ENCODE assay signal across 31 cellular contexts in genomic region chr2:102149644-102150455, GRCh38. TPM values are rescaled to one million over a fixed set of nuclear protein-coding genes. Genes with fewer than 3 reads are reported as not detected.
DNase-seq lines count a peak whose midpoint lies in the region; ATAC-seq, FAIRE-seq and TF ChIP-seq lines count a peak whose summit lies in the region.
"Had no signal": no experiment of that assay in that cellular context is flagged by ENCODE, and none has a peak within 500 bp of the region (broad histone marks: within the 10 kb centered on the region; RNA-seq: fewer than 3 reads in every experiment).

No MANE protein-coding gene starts in this region.

- H3K79me1 ChIP-seq in H1 (ENCODE audit: low read depth, low read length), result no peaks in the 10 kb centered on the region

- TF ChIP-seq POLR2A in H1 (IDR thresholded peaks at IDR 0.05; ENCODE audit: control extremely low read depth in 1 of 2, low read depth in 2 of 2, low read length in 2 of 2), result no peak
- TF ChIP-seq POLR2A in transverse colon (IDR thresholded peaks at IDR 0.05), result no peak

- H3K36me3 ChIP-seq in H1 (ENCODE audit: control insufficient read depth in 2 of 4, insufficient read depth in 4 of 4, low read length in 3 of 4), result no peaks in the 10 kb centered on the region
- peaks cover 0 to 9% (median 0%) of the 10 kb centered on the region in 4 donors for H3K36me3 ChIP-seq in transverse colon

- POLR2A ChIA-PET in activated CD4-positive, alpha-beta memory T cell treated with anti-CD3 and anti-CD28 coated beads for 36 hours (lab: Charles Lee), result interaction anchor here (0.6 to 1.2 kb wide), 2 partner anchors 13 to 117 kb away, joined by 3 read pairs; no protein-coding TSS in a partner anchor
- POLR2A ChIA-PET in activated CD4-positive, alpha-beta memory T cell treated with anti-CD3 and anti-CD28 coated beads, Interleukin-2, amount 10 ng/mL, durations not matched to agents 7 days and 5 days (lab: Charles Lee), result no interaction called here
- POLR2A ChIA-PET in H1 (lab: Charles Lee; ENCODE audit: partially characterized antibody), result no interaction called here

- H4K5ac ChIP-seq in H1 (ENCODE audit: insufficient read length, low read depth, low read length), result no peak overlapping the region

- H3K9ac ChIP-seq in H1 (replicated peaks in 1 of 4; ENCODE audit: extremely low read depth in 1 of 4, low read depth in 3 of 4, low read length in 3 of 4), result no peak overlapping the region
- H3K9ac ChIP-seq: parathyroid adenoma had no signal

- no peak for ATAC-seq in stimulated activated naive CD8-positive, alpha-beta T cell treated with anti-CD3 and anti-CD28 coated beads, Interleukin-15, Interleukin-2, amounts not matched to agents 100 U/mL and 50 U/mL, for 24 hours
- ATAC-seq: activated T-cell treated with anti-CD3 and anti-CD28 coated beads, Interleukin-2, amount 50 U/mL, for 72 hours; gastrocnemius medialis; lower lobe of right lung had no signal

- peaks cover 77% of the 10 kb centered on the region for H3K36me3 Mint-ChIP-seq in activated CD4-positive, alpha-beta memory T cell treated with anti-CD3 and anti-CD28 coated beads for 36 hours
- H3K36me3 Mint-ChIP-seq in activated CD4-positive, alpha-beta memory T cell treated with anti-CD3 and anti-CD28 coated beads, Interleukin-2, amount 10 ng/mL, durations not matched to agents 7 days and 5 days (ENCODE audit: low read depth), result peaks cover 29% of the 10 kb centered on the region

- no peak overlapping the region for H3K18ac ChIP-seq in H1 (ENCODE audit: extremely low read depth, low read length)

- TF ChIP-seq CTCF in H1 (IDR thresholded peaks at IDR 0.05; ENCODE audit: control extremely low read depth in 1 of 3, insufficient read depth in 1 of 3, low read depth in 1 of 3, low read length in 3 of 3) (no peak), transverse colon (IDR thresholded peaks at IDR 0.05) (no peak)

- H3K79me2 ChIP-seq in H1 (ENCODE audit: control insufficient read depth in 1 of 2, insufficient read depth in 2 of 2, low read length in 2 of 2), result no peaks in the 10 kb centered on the region

- no peak for DNase-seq in activated CD4-positive, alpha-beta memory T cell treated with anti-CD3 and anti-CD28 coated beads for 36 hours
- no peak for DNase-seq in activated CD4-positive, alpha-beta memory T cell treated with anti-CD3 and anti-CD28 coated beads, Interleukin-2, amount 10 ng/mL, durations not matched to agents 7 days and 5 days
- DNase-seq in H1 (ENCODE audit: low read depth in 1 of 2, low spot score in 2 of 2) (no peak), lung microvascular endothelial cell (ENCODE audit: low read depth in 2 of 2) (peak; percentile 33 to 71), transverse colon (no peak), NCI-H345 treated with DMSO at 0.1 percent for 48 hours (lab: John Stamatoyannopoulos, UW; ENCODE audit: unreplicated experiment) (no peak)
- no peak for DNase-seq in stimulated activated naive CD8-positive, alpha-beta T cell treated with anti-CD3 and anti-CD28 coated beads, Interleukin-15, Interleukin-2, amounts not matched to agents 100 U/mL and 50 U/mL, for 24 hours
- DNase-seq in stimulated activated CD4-positive, alpha-beta T cell treated with anti-CD3 and anti-CD28 coated beads, Interleukin-4, amount 100 ng/mL, for 24 hours, result no peak
- DNase-seq: 8988T; activated CD4-positive, alpha-beta T cell treated with anti-CD3 and anti-CD28 coated beads, Interleukin-2, amount 50 U/mL, for 4 hours; activated naive CD4-positive, alpha-beta T cell; activated T-cell treated with anti-CD3 and anti-CD28 coated beads, Interleukin-2, amount 50 U/mL, for 72 hours; cerebellar nuclear complex; gastrocnemius medialis; H9; KG1; lower lobe of right lung; NCI-H1105 treated with DMSO at 0.1 percent for 48 hours; NCI-H187 treated with DMSO at 0.1 percent for 48 hours; NCI-H524 treated with DMSO at 0.1 percent for 48 hours; OCI-M1 had no signal

- H3K4me3 Mint-ChIP-seq in activated CD4-positive, alpha-beta memory T cell treated with anti-CD3 and anti-CD28 coated beads for 36 hours, result no peak overlapping the region
- no peak overlapping the region for H3K4me3 Mint-ChIP-seq in activated CD4-positive, alpha-beta memory T cell treated with anti-CD3 and anti-CD28 coated beads, Interleukin-2, amount 10 ng/mL, durations not matched to agents 7 days and 5 days
- H3K4me3 Mint-ChIP-seq: activated T-cell treated with anti-CD3 and anti-CD28 coated beads, Interleukin-2, amount 50 U/mL, for 72 hours; brain; CD14-positive monocyte; H9; neural crest cell; T-helper 1 cell treated with Interleukin-12 subunit alpha and Interleukin-12 subunit beta and Interleukin-4 antibody, amounts not matched to agents 30 μg/mL and 1 μg/mL, for 36 hours had no signal

- H3K9me3 ChIP-seq in H1 (ENCODE audit: insufficient read depth in 2 of 2, low read depth in 1 of 2, low read length in 1 of 2), result peaks cover 3 to 10% of the 10 kb centered on the region in 2 experiments; a peak in 2 of 4 replicates
- H3K9me3 ChIP-seq in transverse colon, result peaks cover 0 to 8% of the 10 kb centered on the region in 2 donors
- H3K9me3 ChIP-seq: gastrocnemius medialis had no signal

- no peak overlapping the region for H3K4me2 ChIP-seq in H1 (ENCODE audit: insufficient read depth in 1 of 2, low read depth in 2 of 2, low read length in 2 of 2)

- intact Hi-C loops in activated CD4-positive, alpha-beta memory T cell treated with anti-CD3 and anti-CD28 coated beads for 36 hours (cut with micrococcal nuclease), result no loop called here
- intact Hi-C loops in transverse colon (cut with DNase I; ENCODE audit: low total_unique reads), result loop anchor here (10.0 kb wide), 1 partner anchor 265 kb away; no protein-coding TSS in a partner anchor

- H2AK5ac ChIP-seq in H1 (ENCODE audit: low read depth, low read length), result no peak overlapping the region

- no peak overlapping the region for H2AFZ ChIP-seq in H1 (ENCODE audit: low read length)
- H2AFZ ChIP-seq: parathyroid adenoma had no signal

- no peak overlapping the region for H3K4ac ChIP-seq in H1 (replicated peaks; ENCODE audit: insufficient read length, low read depth, low read length)

- no peak for TF ChIP-seq RAD21 in H1 (IDR thresholded peaks at IDR 0.05 in 1 of 2, conservative IDR thresholded peaks at IDR 0.05 in 1 of 2; ENCODE audit: low read depth in 2 of 2, low read length in 2 of 2)

- no peak overlapping the region for H3K27ac ChIP-seq in H1 (ENCODE audit: low read depth, low read length)
- H3K27ac ChIP-seq in transverse colon, result peak overlapping the region in 3 of 4 donors; percentile 18 to 39 (median 36)
- H3K27ac ChIP-seq: lower lobe of right lung, parathyroid adenoma, RWPE1 had no signal

- H3K4me1 ChIP-seq in H1 (replicated peaks in 1 of 4; ENCODE audit: control insufficient read depth in 3 of 4, insufficient read depth in 4 of 4, low read length in 3 of 4) (peaks cover 0 to 4% (median 0%) of the 10 kb centered on the region in 4 experiments; a peak in 1 of 7 replicates), transverse colon (no peaks in the 10 kb centered on the region)

- no peaks in the 10 kb centered on the region for H4K20me1 ChIP-seq in H1 (replicated peaks in 1 of 2; ENCODE audit: control insufficient read depth in 1 of 2, insufficient read depth in 2 of 2, low read length in 2 of 2)

- no peak overlapping the region for H3K14ac ChIP-seq in H1 (ENCODE audit: insufficient read length)

- H3K4me3 ChIP-seq in H1 (ENCODE audit: extremely low read depth in 1 of 4, insufficient read depth in 2 of 4, low read depth in 3 of 4, low read length in 4 of 4) (no peak overlapping the region), transverse colon (no peak overlapping the region)
- H3K4me3 ChIP-seq: gastrocnemius medialis, lower lobe of right lung had no signal

- no peak overlapping the region for H2BK120ac ChIP-seq in H1 (replicated peaks; ENCODE audit: low read depth, low read length)

- no peak overlapping the region for H4K91ac ChIP-seq in H1 (replicated peaks; ENCODE audit: insufficient read length, low read length)

- H2BK12ac ChIP-seq in H1 (ENCODE audit: low read depth, low read length), result no peak overlapping the region

- in situ Hi-C loops in transverse colon (cut with MboI; ENCODE audit: low pct_ligation_motif_present in 1 of 4, low pct_unique_long_range_greater_than_20kb in 1 of 4, low sequenced_read_pairs in 3 of 4), result loop anchor here in 3 of 4 donors (10.0 to 25.0 kb wide), 3 partner anchors 113 to 138 kb away; no protein-coding TSS in a partner anchor

- peak overlapping the region; percentile 14 for H3K27ac Mint-ChIP-seq in activated CD4-positive, alpha-beta memory T cell treated with anti-CD3 and anti-CD28 coated beads for 36 hours
- H3K27ac Mint-ChIP-seq in activated CD4-positive, alpha-beta memory T cell treated with anti-CD3 and anti-CD28 coated beads, Interleukin-2, amount 10 ng/mL, durations not matched to agents 7 days and 5 days, result no peak overlapping the region
- H3K27ac Mint-ChIP-seq: activated T-cell treated with anti-CD3 and anti-CD28 coated beads, Interleukin-2, amount 50 U/mL, for 72 hours; brain; CD14-positive monocyte; H9; T-helper 1 cell treated with Interleukin-12 subunit alpha and Interleukin-12 subunit beta and Interleukin-4 antibody, amounts not matched to agents 30 μg/mL and 1 μg/mL, for 36 hours; type B pancreatic cell had no signal

- 0 out of 7 replicates have a peak, but pooled peaks cover 0 to 3% (median 1%) of the 10 kb centered on the region in 4 experiments for H3K27me3 ChIP-seq in H1 (replicated peaks in 1 of 4; ENCODE audit: control insufficient read depth in 3 of 4, extremely low read depth in 1 of 4, insufficient read depth in 3 of 4, low read length in 3 of 4)
- H3K27me3 ChIP-seq in transverse colon, result no peaks in the 10 kb centered on the region
- H3K27me3 ChIP-seq: gastrocnemius medialis had no signal

- no peak overlapping the region for H3K56ac ChIP-seq in H1 (replicated peaks; ENCODE audit: insufficient read length, low read depth, low read length)

- H3K23me2 ChIP-seq in H1 (ENCODE audit: low read depth, low read length), result no peaks in the 10 kb centered on the region; the same call in 1 of the 2 replicates

- H3K9me3 Mint-ChIP-seq in activated CD4-positive, alpha-beta memory T cell treated with anti-CD3 and anti-CD28 coated beads for 36 hours, result peaks cover 49% of the 10 kb centered on the region
- peaks cover 62% of the 10 kb centered on the region for H3K9me3 Mint-ChIP-seq in activated CD4-positive, alpha-beta memory T cell treated with anti-CD3 and anti-CD28 coated beads, Interleukin-2, amount 10 ng/mL, durations not matched to agents 7 days and 5 days

- TF ChIP-seq EP300 in H1 (IDR thresholded peaks at IDR 0.05; ENCODE audit: borderline replicate concordance in 1 of 2, low read depth in 2 of 2, low read length in 2 of 2), result no peak
- TF ChIP-seq EP300 in transverse colon (IDR thresholded peaks at IDR 0.05; ENCODE audit: low read depth), result no peak

- no peak overlapping the region for H4K8ac ChIP-seq in H1 (ENCODE audit: extremely low read depth, insufficient read depth, low read length)

- H2BK5ac ChIP-seq in H1 (ENCODE audit: low read depth, low read length), result no peak overlapping the region

- WGBS in H1 (ENCODE audit: extremely low coverage in 1 of 2, insufficient coverage in 1 of 2, insufficient read length in 1 of 2, insufficient replicate concordance in 2 of 2, low coverage in 1 of 2, low lambda C conversion rate in 2 of 2, missing lambda C conversion rate in 1 of 2), 2 experiments, result 91% methylated on average over 8 of the region's 9 CpGs; no CpG with 5 or more reads in 1 of the 2 experiments
- 79% methylated on average over 9 of the region's 9 CpGs; no CpG with 5 or more reads in 1 of the 2 donors for WGBS in transverse colon (ENCODE audit: low coverage in 1 of 2), 2 donors

- peaks cover 25% of the 10 kb centered on the region for H3K4me1 Mint-ChIP-seq in activated CD4-positive, alpha-beta memory T cell treated with anti-CD3 and anti-CD28 coated beads for 36 hours (ENCODE audit: low read depth)
- peaks cover 2% of the 10 kb centered on the region for H3K4me1 Mint-ChIP-seq in activated CD4-positive, alpha-beta memory T cell treated with anti-CD3 and anti-CD28 coated beads, Interleukin-2, amount 10 ng/mL, durations not matched to agents 7 days and 5 days
- H3K4me1 Mint-ChIP-seq: brain, H9, neural crest cell had no signal

- no peaks in the 10 kb centered on the region for H3K27me3 Mint-ChIP-seq in activated CD4-positive, alpha-beta memory T cell treated with anti-CD3 and anti-CD28 coated beads for 36 hours
- no peaks in the 10 kb centered on the region for H3K27me3 Mint-ChIP-seq in activated CD4-positive, alpha-beta memory T cell treated with anti-CD3 and anti-CD28 coated beads, Interleukin-2, amount 10 ng/mL, durations not matched to agents 7 days and 5 days
- H3K27me3 Mint-ChIP-seq: type B pancreatic cell had no signal

- no peak overlapping the region for H2BK20ac ChIP-seq in H1 (ENCODE audit: low read length)

- H3K23ac ChIP-seq in H1 (ENCODE audit: insufficient read length), result no peak overlapping the region

- CTCF ChIA-PET in activated CD4-positive, alpha-beta memory T cell treated with anti-CD3 and anti-CD28 coated beads for 36 hours (lab: Charles Lee), result interaction anchor here (1.4 to 3.1 kb wide), 2 partner anchors 130 to 293 kb away, joined by 4 to 19 read pairs; no protein-coding TSS in a partner anchor
- CTCF ChIA-PET in activated CD4-positive, alpha-beta memory T cell treated with anti-CD3 and anti-CD28 coated beads, Interleukin-2, amount 10 ng/mL, durations not matched to agents 7 days and 5 days (lab: Charles Lee), result no interaction called here
- CTCF ChIA-PET in H1 (lab: Charles Lee; ENCODE audit: partially characterized antibody), result interaction anchor here (0.6 to 1.4 kb wide), 4 partner anchors 63 to 604 kb away, joined by 3 to 4 read pairs (median 3); no protein-coding TSS in a partner anchor

- no peak overlapping the region for H2BK15ac ChIP-seq in H1 (ENCODE audit: low read length)

- no peak for FAIRE-seq in H1 (lab: Jason Lieb, UNC)
- FAIRE-seq: G401.6, TTC549 had no signal

RNA-seq across cellular contexts. Expression of gene IL1R1, which starts 7.3 kb away (rescaled TPM):
- 10 to 100 TPM; 20.3 to 20.4 TPM for total RNA-seq in activated CD4-positive, alpha-beta memory T cell treated with anti-CD3 and anti-CD28 coated beads for 36 hours
- 1 to 10 TPM; 1.3 to 1.5 TPM for total RNA-seq in activated CD4-positive, alpha-beta memory T cell treated with anti-CD3 and anti-CD28 coated beads, Interleukin-2, amount 10 ng/mL, durations not matched to agents 7 days and 5 days
- total RNA-seq in H1 (2021; fragmentation: NEBNext Ultra II Directional; extraction: Animal tissue kit (Norgen Biotek cat#: 25700)), result 0.34 and 0.46 TPM in 2 replicates
- 0.19 and 0.47 TPM in 2 replicates for polyA plus RNA-seq in H1 (2011; rRNA removed)
- 0.26 TPM for polyA plus RNA-seq in H1 (2011; cell fraction: cytosol; rRNA removed)
- 0.27 TPM for polyA plus RNA-seq in H1 (2011; cell fraction: nucleus; rRNA removed)
- 0.07 to 0.39 TPM (median 0.13 TPM) in 4 replicates for polyA plus RNA-seq in H1 (2012, experiment 1 of 2)
- polyA plus RNA-seq in H1 (2012, experiment 2 of 2), result not detected
- 0.45 TPM for polyA plus RNA-seq in H1 (2013, experiment 1 of 2)
- 0.28 TPM for polyA plus RNA-seq in H1 (2013, experiment 2 of 2)
- 0.22 and 0.28 TPM in 2 replicates for polyA minus RNA-seq in H1 (2011; rRNA and poly(A)+ RNA removed)
- polyA minus RNA-seq in H1 (2011; cell fraction: cytosol; rRNA and poly(A)+ RNA removed), result not detected
- polyA minus RNA-seq in H1 (2011; cell fraction: nucleus; rRNA and poly(A)+ RNA removed), result 0.50 TPM
- 11.6 and 52.6 TPM in 2 replicates for total RNA-seq in lung microvascular endothelial cell
- 10 to 100 TPM; 20.2 to 58.0 (median 36.2) TPM for total RNA-seq in transverse colon

RNA-seq across cellular contexts. Expression of gene IL1RL2, which starts 37.0 kb away (rescaled TPM):
- total RNA-seq in activated CD4-positive, alpha-beta memory T cell treated with anti-CD3 and anti-CD28 coated beads for 36 hours, result 1 to 10 TPM; 1.1 to 1.7 TPM
- not detected for total RNA-seq in activated CD4-positive, alpha-beta memory T cell treated with anti-CD3 and anti-CD28 coated beads, Interleukin-2, amount 10 ng/mL, durations not matched to agents 7 days and 5 days
- not detected in 2 replicates for total RNA-seq in H1 (2021; fragmentation: NEBNext Ultra II Directional; extraction: Animal tissue kit (Norgen Biotek cat#: 25700))
- not detected in 2 replicates for polyA plus RNA-seq in H1 (2011; rRNA removed)
- not detected for polyA plus RNA-seq in H1 (2011; cell fraction: cytosol; rRNA removed)
- not detected for polyA plus RNA-seq in H1 (2011; cell fraction: nucleus; rRNA removed)
- polyA plus RNA-seq in H1 (2012, experiment 1 of 2), result not detected in 4 replicates
- polyA plus RNA-seq in H1 (2012, experiment 2 of 2), result not detected
- polyA plus RNA-seq in H1 (2013, experiment 1 of 2), result not detected
- polyA plus RNA-seq in H1 (2013, experiment 2 of 2), result not detected
- polyA minus RNA-seq in H1 (2011; rRNA and poly(A)+ RNA removed), result not detected in 2 replicates
- polyA minus RNA-seq in H1 (2011; cell fraction: cytosol; rRNA and poly(A)+ RNA removed), result not detected
- not detected for polyA minus RNA-seq in H1 (2011; cell fraction: nucleus; rRNA and poly(A)+ RNA removed)
- 0.20 and 0.22 TPM in 2 replicates for total RNA-seq in lung microvascular endothelial cell
- total RNA-seq in transverse colon, result 1 to 10 TPM in 2 of 4 donors, not detected in 2; 1.5 to 1.9 TPM
- total RNA-seq: H9, lower lobe of right lung, MCF 10A, neural crest cell had no signal

Comparison
In these comparisons a context has a peak if more than half of its experiments do, and no peak if none do; other contexts are left out.
1. DNase-seq: peak in lung microvascular endothelial cell (2 of 2); none in activated CD4-positive, alpha-beta memory T cell treated with anti-CD3 and anti-CD28 coated beads for 36 hours (single experiment), activated CD4-positive, alpha-beta memory T cell treated with anti-CD3 and anti-CD28 coated beads, Interleukin-2, amount 10 ng/mL, durations not matched to agents 7 days and 5 days (single experiment), H1 (0 of 2), transverse colon (single experiment), stimulated activated naive CD8-positive, alpha-beta T cell treated with anti-CD3 and anti-CD28 coated beads, Interleukin-15, Interleukin-2, amounts not matched to agents 100 U/mL and 50 U/mL, for 24 hours (single experiment), NCI-H345 treated with DMSO at 0.1 percent for 48 hours (single experiment) and stimulated activated CD4-positive, alpha-beta T cell treated with anti-CD3 and anti-CD28 coated beads, Interleukin-4, amount 100 ng/mL, for 24 hours (single experiment).